Comparison of ENCODE assay signal across 8 cellular contexts in the genomic region with DNA sequence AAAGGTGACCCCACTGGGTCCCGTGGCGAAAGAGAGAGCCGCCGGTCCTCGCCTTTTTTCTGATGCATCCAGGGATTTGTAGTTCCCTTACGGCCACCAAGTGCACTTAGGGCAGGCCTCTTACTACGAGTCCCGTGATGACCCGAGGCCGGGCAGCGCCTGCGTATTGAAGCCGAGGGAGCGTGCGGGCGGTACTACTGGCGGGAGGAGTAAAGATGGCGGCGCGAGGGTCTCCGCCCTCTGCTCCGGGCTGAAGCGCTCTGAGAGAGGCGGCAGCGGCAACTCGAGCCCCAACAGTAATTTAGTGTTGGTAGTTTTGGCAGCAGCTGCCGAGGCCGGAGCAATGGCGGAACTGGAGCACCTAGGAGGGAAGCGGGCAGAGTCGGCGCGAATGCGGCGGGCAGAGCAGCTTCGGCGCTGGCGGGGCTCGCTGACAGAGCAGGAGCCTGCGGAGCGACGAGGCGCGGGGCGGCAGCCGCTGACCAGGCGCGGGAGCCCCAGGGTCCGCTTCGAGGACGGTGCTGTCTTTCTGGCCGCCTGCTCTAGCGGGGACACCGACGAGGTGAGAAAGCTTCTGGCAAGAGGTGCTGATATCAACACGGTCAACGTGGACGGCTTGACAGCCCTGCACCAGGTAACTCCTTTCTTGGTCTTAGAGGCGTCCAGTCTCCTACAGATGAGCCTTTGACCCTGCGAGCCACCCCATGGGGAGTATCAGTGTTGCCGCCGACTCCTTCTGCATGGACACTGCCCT. TPM values are rescaled to one million over a fixed set of nuclear protein-coding genes. Genes with fewer than 3 reads are reported as not detected.
DNase-seq lines count a peak whose midpoint lies in the region; ATAC-seq and TF ChIP-seq lines count a peak whose summit lies in the region.

PPP1R12B (plus strand) TSS at position 191 of the 754 bp plus-strand sequence; CDS start at position 344, 153 bp downstream.

- DNase-seq in AG04450 (ENCODE audit: low read depth, low spot score) = peak; percentile 98
- peak; percentile 99 for DNase-seq in NCI-H226
- DNase-seq in WTC11 (ENCODE audit: low spot score) = peak; percentile 98
- DNase-seq in caudate nucleus (lab: John Stamatoyannopoulos, UW) = peak; percentile 84 to 100 (median 98)
- peak; percentile 92 to 95 (median 93) for DNase-seq in immature natural killer cell
- DNase-seq in spleen = peak; percentile 99

- H3K27ac ChIP-seq in AG04450 (ENCODE audit: low read depth, low read length) (peak within 1 kb of the TSS; percentile 77), caudate nucleus (ENCODE audit: low read depth, low read length) (peak within 1 kb of the TSS; percentile 87), spleen (peak within 1 kb of the TSS; percentile 80 to 95 (median 92))

- intact Hi-C loops in spleen (cut with DNase I; ENCODE audit: low total_unique reads) = no loop called here

- H3K4me3 ChIP-seq in AG04450 (ENCODE audit: low read depth, low read length) = peak within 1 kb of the TSS; percentile 98
- peak within 1 kb of the TSS; percentile 88 to 98 (median 94) for H3K4me3 ChIP-seq in spleen

- H3K4me1 ChIP-seq in spleen = peaks cover 10 to 58% (median 28%) of the 10 kb centered on the region in 6 donors

- no peaks in the 10 kb centered on the region for H3K27me3 Mint-ChIP-seq in WTC11 (ENCODE audit: low read depth)
- H3K27me3 Mint-ChIP-seq in immature natural killer cell (ENCODE audit: low read depth in 3 of 3) = peaks cover 0 to 2% (median 0%) of the 10 kb centered on the region in 3 donors

- H3K36me3 Mint-ChIP-seq in WTC11 = no peaks in the 10 kb centered on the region
- H3K36me3 Mint-ChIP-seq in immature natural killer cell = no peaks in the 10 kb centered on the region

- H3K9me3 Mint-ChIP-seq in WTC11 (no peaks in the 10 kb centered on the region), immature natural killer cell (no peaks in the 10 kb centered on the region)

- POLR2A ChIA-PET in AG04450 (lab: Yijun Ruan, JAX) (interaction anchor here (0.5 to 0.9 kb wide), 4 partner anchors 12 to 513 kb away, joined by 3 to 4 read pairs (median 3); no protein-coding TSS in a partner anchor), WTC11 (lab: Charles Lee) (interaction anchor here (0.5 kb wide), 2 partner anchors 17 to 37 kb away, joined by 3 read pairs; no protein-coding TSS in a partner anchor)

- H3K36me3 ChIP-seq in spleen = no peaks in the 10 kb centered on the region

- H3K4me1 Mint-ChIP-seq in WTC11 (peaks cover 18% of the 10 kb centered on the region), immature natural killer cell (peaks cover 23 to 37% of the 10 kb centered on the region in 2 donors)

- H3K4me3 Mint-ChIP-seq in WTC11 = peak within 1 kb of the TSS; percentile 85
- peak within 1 kb of the TSS; percentile 92 to 99 (median 95) for H3K4me3 Mint-ChIP-seq in immature natural killer cell

- TF ChIP-seq POLR2A in spleen (IDR thresholded peaks at IDR 0.05) = peak in 1 of 3 donors; percentile 42

- no peaks in the 10 kb centered on the region; the same call in 1 of the 2 replicates for H3K9me3 ChIP-seq in AG04450 (ENCODE audit: control insufficient read depth, insufficient read depth, low read length)
- no peaks in the 10 kb centered on the region for H3K9me3 ChIP-seq in spleen

- H3K27me3 ChIP-seq in AG04450 (ENCODE audit: control insufficient read depth, insufficient read depth, low read length) (no peaks in the 10 kb centered on the region), spleen (replicated peaks in 1 of 7) (no peaks in the 10 kb centered on the region)

- 0 to 1% (median 0%) methylated on average over 51 to 62 of the region's 62 CpGs for WGBS in spleen, 5 donors

- H3K27ac Mint-ChIP-seq in WTC11 (peak within 1 kb of the TSS; percentile 90), immature natural killer cell (peak within 1 kb of the TSS; percentile 78 to 96 (median 94))

- no peak for TF ChIP-seq CTCF in AG04450 (IDR thresholded peaks at IDR 0.05; ENCODE audit: low read depth, low read length)
- TF ChIP-seq CTCF in WTC11 (IDR thresholded peaks at IDR 0.05) = no peak
- peak in 3 of 11 experiments; percentile 20 to 39 (median 31) for TF ChIP-seq CTCF in spleen (IDR thresholded peaks at IDR 0.05 in 8 of 11, conservative IDR thresholded peaks at IDR 0.05 in 3 of 11)

- peak; percentile 98 for ATAC-seq in GM18909 (IDR thresholded peaks at IDR 0.05; ENCODE audit: poor library complexity, unreplicated experiment)
- ATAC-seq in HG03175 (IDR thresholded peaks at IDR 0.05; ENCODE audit: unreplicated experiment) = peak; percentile 95
- ATAC-seq in WTC11 = peak; percentile 98

- CTCF ChIA-PET in AG04450 (lab: Charles Lee) = interaction anchor here (1.2 kb wide), 1 partner anchor 370 kb away, joined by 3 read pairs; no protein-coding TSS in a partner anchor
- CTCF ChIA-PET in WTC11 (lab: Charles Lee) = interaction anchor here (0.8 to 1.1 kb wide), 4 partner anchors 112 to 371 kb away, joined by 3 to 6 read pairs (median 3); partner anchors contain the start of gene LGR6

TF ChIP-seq in WTC11, 78 proteins besides CTCF, POLR2A, EP300 and RAD21 (continues in another document):
- TF ChIP-seq ATF1 (CRISPR knock-in tag; IDR thresholded peaks at IDR 0.05) (no peak), ATF6 (CRISPR knock-in tag; IDR thresholded peaks at IDR 0.05) (no peak), ZNF281 (CRISPR knock-in tag; IDR thresholded peaks at IDR 0.05) (no peak), ZNF671 (CRISPR knock-in tag; IDR thresholded peaks at IDR 0.05) (no peak), FOXK1 (CRISPR knock-in tag; IDR thresholded peaks at IDR 0.05) (no peak; the same call in 1 of the 2 replicates)

RNA-seq across cellular contexts. Expression of gene PPP1R12B, which starts in this region (rescaled TPM):
- 37.1 and 38.6 TPM in 2 replicates for polyA plus RNA-seq in AG04450 (2011; rRNA removed)
- polyA minus RNA-seq in AG04450 (2011; rRNA and poly(A)+ RNA removed) = 77.9 and 93.0 TPM in 2 replicates
- total RNA-seq in WTC11 (2021) = 19.2 to 22.6 TPM (median 19.8 TPM) in 3 replicates
- polyA plus RNA-seq in immature natural killer cell = 1 to 10 TPM; 3.8 to 8.3 (median 4.3) TPM
- total RNA-seq in spleen = 100 to 1,000 TPM in 1 of 7 donors, 10 to 100 TPM in 6; 60.0 to 124 (median 80.6) TPM
- polyA plus RNA-seq in spleen = 1 to 10 TPM; 2.4 to 8.3 (median 3.6) TPM

Comparison
In these comparisons a context has a peak if more than half of its experiments do, and no peak if none do; other contexts are left out.
1. Peak in every context shown above with its lines: DNase-seq, ATAC-seq, H3K4me3 ChIP-seq and H3K27ac ChIP-seq.